ENCODE assay signal across 8 cellular contexts in genomic region chr6:166274739-166275370, GRCh38. TPM values are rescaled to one million over a fixed set of nuclear protein-coding genes. Genes with fewer than 3 reads are reported as not detected.
"Had no signal": no experiment of that assay in that cellular context is flagged by ENCODE, and none has a peak within 500 bp of the region (broad histone marks: within the 10 kb centered on the region; RNA-seq: fewer than 3 reads in every experiment).

No MANE protein-coding gene starts in this region.

- H3K27me3 ChIP-seq: SJCRH30 had no signal

- H3K4me3 ChIP-seq: breast epithelium, SJCRH30 had no signal

- H3K9me3 ChIP-seq: breast epithelium, SJCRH30 had no signal

- H3K27ac ChIP-seq: breast epithelium, SJCRH30, WERI-Rb-1 had no signal

- H3K4me1 ChIP-seq: breast epithelium, SJCRH30 had no signal

- H3K36me3 ChIP-seq: breast epithelium, SJCRH30, WERI-Rb-1 had no signal

RNA-seq across cellular contexts. Expression of gene PRR18, which starts 33.3 kb away (rescaled TPM):
- total RNA-seq: activated CD4-positive, alpha-beta memory T cell treated with anti-CD3 and anti-CD28 coated beads, Interleukin-2, amount 10 ng/mL, durations not matched to agents 7 days and 5 days; aorta; LHCN-M2; T-helper 1 cell treated with Interleukin-12 subunit alpha and Interleukin-12 subunit beta and Interleukin-4 antibody, amounts not matched to agents 30 ng/mL and 1 ng/mL, for 36 hours had no signal
- polyA plus RNA-seq: aorta, IgD-negative memory B cell had no signal
